ENCODE assay signal across 7 cellular contexts in genomic region chr1:157992031-157992568, GRCh38. TPM values are rescaled to one million over a fixed set of nuclear protein-coding genes. Genes with fewer than 3 reads are reported as not detected.
DNase-seq lines count a peak whose midpoint lies in the region; FAIRE-seq and TF ChIP-seq lines count a peak whose summit lies in the region.

No MANE protein-coding gene starts in this region.

- H3K36me3 ChIP-seq in kidney (ENCODE audit: control insufficient read depth in 1 of 2, insufficient read depth in 2 of 2, low read length in 2 of 2), result no peaks in the 10 kb centered on the region

- H3K27ac ChIP-seq in kidney (ENCODE audit: low read depth in 2 of 2, low read length in 2 of 2), result peak overlapping the region; percentile 78 to 92

- intact Hi-C loops in kidney (cut with DNase I), result loop anchor here (10.0 kb wide), 1 partner anchor 93 kb away; no protein-coding TSS in a partner anchor

- no peak overlapping the region for H3K4me3 ChIP-seq in kidney (ENCODE audit: low read length in 2 of 2)

- in situ Hi-C loops in G401 (cut with HindIII; ENCODE audit: low sequenced_read_pairs), result no loop called here

- H3K9me3 ChIP-seq in kidney (ENCODE audit: control insufficient read depth in 1 of 2, low read length in 2 of 2), result no peaks in the 10 kb centered on the region

- no peak overlapping the region for H3K9ac ChIP-seq in kidney (ENCODE audit: low read length in 2 of 2)

- H3K4me1 ChIP-seq in kidney (ENCODE audit: control insufficient read depth in 1 of 2, insufficient read depth in 1 of 2, low read depth in 1 of 2, low read length in 2 of 2), result peaks cover 5 to 13% of the 10 kb centered on the region in 2 donors

- peak; percentile 95 for TF ChIP-seq CTCF in kidney (IDR thresholded peaks at IDR 0.05; ENCODE audit: borderline replicate concordance, extremely low read depth, insufficient read depth)

- DNase-seq in G401 (ENCODE audit: low spot score), result peak; percentile 37
- DNase-seq in Kasumi-1 (lab: John Stamatoyannopoulos, UW), result peak; percentile 57
- DNase-seq in SW480 (ENCODE audit: low spot score), result peak; percentile 40
- peak; percentile 51 for DNase-seq in brain pericyte (ENCODE audit: low read depth, low spot score)
- DNase-seq in kidney, result peak; percentile 81
- DNase-seq in stimulated activated CD4-positive, alpha-beta T cell treated with anti-CD3 and anti-CD28 coated beads, Interleukin-1b, Interleukin-23, amount 100 ng/mL, for 4 hours (ENCODE audit: low read depth in 2 of 2), result peak; percentile 25 to 29
- no peak for DNase-seq in effector CD4-positive, alpha-beta T cell

- peak; percentile 51 for FAIRE-seq in kidney (lab: Jason Lieb, UNC)

RNA-seq across cellular contexts. Expression of gene KIRREL1, which starts 1.3 kb away (rescaled TPM):
- total RNA-seq in G401 (2014; rRNA removed; shearing (Covaris generic)), result 29.9 and 31.1 TPM in 2 replicates
- total RNA-seq in kidney, result 54.9 TPM
- 13.7 TPM for polyA plus RNA-seq in kidney (ENCODE audit: insufficient read depth, low read depth, low replicate concordance)
